ENCODE assay signal across 8 cellular contexts in genomic region chr12:108560752-108561719, GRCh38. TPM values are rescaled to one million over a fixed set of nuclear protein-coding genes. Genes with fewer than 3 reads are reported as not detected.
A peak's percentile ranks its signal among the peaks of the same experiment; 100 is the strongest.
DNase-seq lines count a peak whose midpoint lies in the region; ATAC-seq, FAIRE-seq and TF ChIP-seq lines count a peak whose summit lies in the region.

TSS of gene SART3 (minus strand) at chr12:108561173. CDS start at chr12:108561154, 19 bp downstream.

- no peaks in the 10 kb centered on the region for H3K27me3 Mint-ChIP-seq in memory B cell

- no peak for TF ChIP-seq CTCF in H1 (IDR thresholded peaks at IDR 0.05; ENCODE audit: control extremely low read depth in 1 of 3, insufficient read depth in 1 of 3, low read depth in 1 of 3, low read length in 3 of 3)

- FAIRE-seq in H1 (lab: Jason Lieb, UNC) = peak; percentile 78

- peak within 1 kb of the TSS; percentile 100 for H3K27ac Mint-ChIP-seq in memory B cell

- CTCF ChIA-PET in H1 (lab: Charles Lee; ENCODE audit: partially characterized antibody) = interaction anchor here (1.1 to 24.3 kb wide), 5 partner anchors 9 to 571 kb away, joined by 3 to 523 read pairs (median 3); no protein-coding TSS in a partner anchor

- no peaks in the 10 kb centered on the region for H3K9me3 ChIP-seq in H1 (ENCODE audit: insufficient read depth in 2 of 2, low read depth in 1 of 2, low read length in 1 of 2)

- peak within 1 kb of the TSS; percentile 86 for H4K91ac ChIP-seq in H1 (replicated peaks; ENCODE audit: insufficient read length, low read length)

- no peak within 1 kb of the TSS for H2BK120ac ChIP-seq in H1 (replicated peaks; ENCODE audit: low read depth, low read length)

- no peak for TF ChIP-seq RAD21 in H1 (IDR thresholded peaks at IDR 0.05 in 1 of 2, conservative IDR thresholded peaks at IDR 0.05 in 1 of 2; ENCODE audit: low read depth in 2 of 2, low read length in 2 of 2)

- H4K20me1 ChIP-seq in H1 (replicated peaks in 1 of 2; ENCODE audit: control insufficient read depth in 1 of 2, insufficient read depth in 2 of 2, low read length in 2 of 2) = peaks cover 13 to 20% of the 10 kb centered on the region in 2 experiments

- H2BK20ac ChIP-seq in H1 (ENCODE audit: low read length) = no peak within 1 kb of the TSS

- peak within 1 kb of the TSS; percentile 99 for H2BK12ac ChIP-seq in H1 (ENCODE audit: low read depth, low read length)

- POLR2A ChIA-PET in H1 (lab: Charles Lee; ENCODE audit: partially characterized antibody) = interaction anchor here (0.5 to 4.3 kb wide), 22 partner anchors 9 to 655 kb away, joined by 3 to 40 read pairs (median 5); partner anchors contain the start of gene FICD

- peak within 1 kb of the TSS; percentile 94 to 99 for H3K4me2 ChIP-seq in H1 (ENCODE audit: insufficient read depth in 1 of 2, low read depth in 2 of 2, low read length in 2 of 2)

- H3K9me3 Mint-ChIP-seq in memory B cell = no peaks in the 10 kb centered on the region

- ATAC-seq in GM19468 (IDR thresholded peaks at IDR 0.05; ENCODE audit: extremely low read depth, unreplicated experiment) (peak; percentile 13), memory B cell (ENCODE audit: low read depth) (peak; percentile 47)

- peak within 1 kb of the TSS; percentile 93; the same call in 1 of the 2 replicates for H2BK15ac ChIP-seq in H1 (ENCODE audit: low read length)

- peak; percentile 71 to 84 for TF ChIP-seq POLR2A in H1 (IDR thresholded peaks at IDR 0.05; ENCODE audit: control extremely low read depth in 1 of 2, low read depth in 2 of 2, low read length in 2 of 2)

- H3K4me3 Mint-ChIP-seq in memory B cell = peak within 1 kb of the TSS; percentile 100

- peak within 1 kb of the TSS; percentile 56; the same call in 1 of the 2 replicates for H2AFZ ChIP-seq in H1 (ENCODE audit: low read length)

- TF ChIP-seq EP300 in H1 (IDR thresholded peaks at IDR 0.05; ENCODE audit: borderline replicate concordance in 1 of 2, low read depth in 2 of 2, low read length in 2 of 2) = no peak

- H3K79me2 ChIP-seq in H1 (ENCODE audit: control insufficient read depth in 1 of 2, insufficient read depth in 2 of 2, low read length in 2 of 2) = peaks cover 42 to 62% of the 10 kb centered on the region in 2 experiments

- 1% methylated on average over 55 of the region's 57 CpGs; no CpG with 5 or more reads in 1 of the 2 experiments for WGBS in H1 (ENCODE audit: extremely low coverage in 1 of 2, insufficient coverage in 1 of 2, insufficient read length in 1 of 2, insufficient replicate concordance in 2 of 2, low coverage in 1 of 2, low lambda C conversion rate in 2 of 2, missing lambda C conversion rate in 1 of 2), 2 experiments

- H2AK5ac ChIP-seq in H1 (ENCODE audit: low read depth, low read length) = peak within 1 kb of the TSS; percentile 99; the same call in 1 of the 2 replicates

- H3K4me3 ChIP-seq in H1 (ENCODE audit: extremely low read depth in 1 of 4, insufficient read depth in 2 of 4, low read depth in 3 of 4, low read length in 4 of 4) = peak within 1 kb of the TSS; percentile 84 to 100 (median 94)

- no peak within 1 kb of the TSS for H3K14ac ChIP-seq in H1 (ENCODE audit: insufficient read length)

- H2BK5ac ChIP-seq in H1 (ENCODE audit: low read depth, low read length) = peak within 1 kb of the TSS; percentile 100

- peak within 1 kb of the TSS; percentile 98 for H3K18ac ChIP-seq in H1 (ENCODE audit: extremely low read depth, low read length)

- peak within 1 kb of the TSS; percentile 99; the same call in 1 of the 2 replicates for H4K8ac ChIP-seq in H1 (ENCODE audit: extremely low read depth, insufficient read depth, low read length)

- peak; percentile 72 for DNase-seq in CMK (ENCODE audit: low read depth)
- DNase-seq in HT1080 (ENCODE audit: low read depth) = peak; percentile 86
- DNase-seq in NOMO-1 treated with dmso at 0.1 percent for 144 hours (lab: John Stamatoyannopoulos, UW; ENCODE audit: unreplicated experiment) = peak; percentile 81
- peak; percentile 61 to 65 (median 64) for DNase-seq in activated CD8-positive, alpha-beta memory T cell treated with anti-CD3 and anti-CD28 coated beads for 48 hours (ENCODE audit: low read depth in 2 of 3, low spot score in 2 of 3)
- DNase-seq in H1 (ENCODE audit: low read depth in 1 of 2, low spot score in 2 of 2) = peak; percentile 34 to 82
- DNase-seq in memory B cell (ENCODE audit: low spot score in 2 of 2) = peak; percentile 81 to 82
- peak; percentile 66 for DNase-seq in stimulated activated CD8-positive, alpha-beta memory T cell treated with anti-CD3 and anti-CD28 coated beads, Interleukin-12 subunit alpha, Interleukin-12 subunit beta, amount 100 ng/mL, for 1 hour (ENCODE audit: low read depth)

- peak within 1 kb of the TSS; percentile 46 for H3K4ac ChIP-seq in H1 (replicated peaks; ENCODE audit: insufficient read length, low read depth, low read length)

- no peak within 1 kb of the TSS for H3K23ac ChIP-seq in H1 (ENCODE audit: insufficient read length)

- H3K27me3 ChIP-seq in H1 (replicated peaks in 1 of 4; ENCODE audit: control insufficient read depth in 3 of 4, extremely low read depth in 1 of 4, insufficient read depth in 3 of 4, low read length in 3 of 4) = no peaks in the 10 kb centered on the region

- H3K4me1 ChIP-seq in H1 (replicated peaks in 1 of 4; ENCODE audit: control insufficient read depth in 3 of 4, insufficient read depth in 4 of 4, low read length in 3 of 4) = peaks cover 0 to 4% (median 0%) of the 10 kb centered on the region in 4 experiments; a peak in 1 of 7 replicates

- peak within 1 kb of the TSS; percentile 96 for H4K5ac ChIP-seq in H1 (ENCODE audit: insufficient read length, low read depth, low read length)

- peak within 1 kb of the TSS; percentile 91 for H3K56ac ChIP-seq in H1 (replicated peaks; ENCODE audit: insufficient read length, low read depth, low read length)

- peaks cover 20% of the 10 kb centered on the region for H3K23me2 ChIP-seq in H1 (ENCODE audit: low read depth, low read length)

- peaks cover 35% of the 10 kb centered on the region for H3K4me1 Mint-ChIP-seq in memory B cell

- peaks cover 2% of the 10 kb centered on the region; the same call in 1 of the 2 replicates for H3K79me1 ChIP-seq in H1 (ENCODE audit: low read depth, low read length)

- peak within 1 kb of the TSS; percentile 92 to 100 (median 100) for H3K9ac ChIP-seq in H1 (replicated peaks in 1 of 4; ENCODE audit: extremely low read depth in 1 of 4, low read depth in 3 of 4, low read length in 3 of 4)

- peaks cover 7% of the 10 kb centered on the region for H3K36me3 Mint-ChIP-seq in memory B cell

- H3K27ac ChIP-seq in H1 (ENCODE audit: low read depth, low read length) = peak within 1 kb of the TSS; percentile 99

- peaks cover 16 to 41% (median 18%) of the 10 kb centered on the region in 4 experiments for H3K36me3 ChIP-seq in H1 (ENCODE audit: control insufficient read depth in 2 of 4, insufficient read depth in 4 of 4, low read length in 3 of 4)

TF ChIP-seq in H1, 55 proteins besides CTCF, POLR2A, EP300 and RAD21 (continues in another document):
- TF ChIP-seq YY1 (IDR thresholded peaks at IDR 0.05; ENCODE audit: low read depth, low read length) (peak; percentile 97), RXRA (IDR thresholded peaks at IDR 0.05; ENCODE audit: insufficient read depth, low read depth, low read length) (no peak), TAF1 (IDR thresholded peaks at IDR 0.05; ENCODE audit: low read depth, low read length) (peak; percentile 96), SP4 (IDR thresholded peaks at IDR 0.05; ENCODE audit: low read length) (peak; percentile 99), JUND (IDR thresholded peaks at IDR 0.05; ENCODE audit: low read length) (peak; percentile 68), BACH1 (IDR thresholded peaks at IDR 0.05; ENCODE audit: low read length) (no peak), KDM4A (IDR thresholded peaks at IDR 0.05; ENCODE audit: low read depth, low read length, severe bottlenecking) (peak; percentile 56), PHF8 (conservative IDR thresholded peaks at IDR 0.05; ENCODE audit: low read depth, low read length) (peak; percentile 91), SP1 (IDR thresholded peaks at IDR 0.05; ENCODE audit: low read depth, low read length) (no peak), TCF12 (IDR thresholded peaks at IDR 0.05; ENCODE audit: low read depth, low read length) (no peak), EZH2 (IDR thresholded peaks at IDR 0.05; ENCODE audit: low read depth, low read length, severe bottlenecking) (no peak), EGR1 (IDR thresholded peaks at IDR 0.05; ENCODE audit: borderline replicate concordance, low read depth, low read length) (no peak), CHD2 (IDR thresholded peaks at IDR 0.05; ENCODE audit: low read length) (no peak), TBP (IDR thresholded peaks at IDR 0.05; ENCODE audit: low read depth, low read length) (peak; percentile 83), KDM1A (IDR thresholded peaks at IDR 0.05; ENCODE audit: borderline replicate concordance, low read length) (no peak), RBBP5 (IDR thresholded peaks at IDR 0.05; ENCODE audit: borderline replicate concordance, low read depth, low read length) (peak; percentile 91), SIRT6 (IDR thresholded peaks at IDR 0.05; ENCODE audit: low read length) (no peak), CBX5 (IDR thresholded peaks at IDR 0.05; ENCODE audit: low read depth, low read length) (no peak)

RNA-seq across cellular contexts. Expression of gene SART3, which starts in this region (rescaled TPM):
- total RNA-seq in HT1080 (2014; rRNA removed; shearing (Covaris generic)) = 171 and 229 TPM in 2 replicates
- polyA plus RNA-seq in HT1080 (2015; cell fraction: cytosol; rRNA removed) = 33.7 and 47.1 TPM in 2 replicates
- polyA plus RNA-seq in HT1080 (2015; cell fraction: nucleus; rRNA removed) = 99.9 and 101 TPM in 2 replicates
- 89.6 and 103 TPM in 2 replicates for total RNA-seq in H1 (2021; fragmentation: NEBNext Ultra II Directional; extraction: Animal tissue kit (Norgen Biotek cat#: 25700))
- polyA plus RNA-seq in H1 (2011; rRNA removed) = 16.0 and 21.4 TPM in 2 replicates
- polyA plus RNA-seq in H1 (2011; cell fraction: cytosol; rRNA removed) = 38.1 TPM
- 57.9 TPM for polyA plus RNA-seq in H1 (2011; cell fraction: nucleus; rRNA removed)
- polyA plus RNA-seq in H1 (2012, experiment 1 of 2) = 66.9 to 81.1 TPM (median 74.1 TPM) in 4 replicates
- 10.3 TPM for polyA plus RNA-seq in H1 (2012, experiment 2 of 2)
- polyA plus RNA-seq in H1 (2013, experiment 1 of 2) = 46.8 TPM
- 41.7 TPM for polyA plus RNA-seq in H1 (2013, experiment 2 of 2)
- 53.9 and 54.8 TPM in 2 replicates for polyA minus RNA-seq in H1 (2011; rRNA and poly(A)+ RNA removed)
- polyA minus RNA-seq in H1 (2011; cell fraction: cytosol; rRNA and poly(A)+ RNA removed) = 43.7 TPM
- polyA minus RNA-seq in H1 (2011; cell fraction: nucleus; rRNA and poly(A)+ RNA removed) = 142 TPM

Comparison
In these comparisons a context has a peak if more than half of its experiments do, and no peak if none do; other contexts are left out.
1. Peak in every context shown above with its lines: DNase-seq, ATAC-seq, H3K4me3 ChIP-seq and H3K27ac ChIP-seq.